Comparison of ENCODE assay signal across 1 cellular context in genomic region chr15:92071030-92071644, GRCh38.
TF ChIP-seq lines count a peak whose summit lies in the region.

No MANE protein-coding gene starts in this region.

TF ChIP-seq in K562, 482 proteins besides CTCF, POLR2A, EP300 and RAD21:
- TF ChIP-seq, protein P1, sequence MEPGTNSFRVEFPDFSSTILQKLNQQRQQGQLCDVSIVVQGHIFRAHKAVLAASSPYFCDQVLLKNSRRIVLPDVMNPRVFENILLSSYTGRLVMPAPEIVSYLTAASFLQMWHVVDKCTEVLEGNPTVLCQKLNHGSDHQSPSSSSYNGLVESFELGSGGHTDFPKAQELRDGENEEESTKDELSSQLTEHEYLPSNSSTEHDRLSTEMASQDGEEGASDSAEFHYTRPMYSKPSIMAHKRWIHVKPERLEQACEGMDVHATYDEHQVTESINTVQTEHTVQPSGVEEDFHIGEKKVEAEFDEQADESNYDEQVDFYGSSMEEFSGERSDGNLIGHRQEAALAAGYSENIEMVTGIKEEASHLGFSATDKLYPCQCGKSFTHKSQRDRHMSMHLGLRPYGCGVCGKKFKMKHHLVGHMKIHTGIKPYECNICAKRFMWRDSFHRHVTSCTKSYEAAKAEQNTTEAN (CRISPR knock-in tag; IDR thresholded peaks at IDR 0.05): no peak
- TF ChIP-seq HEY1 (CRISPR knock-in tag; IDR thresholded peaks at IDR 0.05; ENCODE audit: borderline replicate concordance): no peak
- TF ChIP-seq, protein P2, sequence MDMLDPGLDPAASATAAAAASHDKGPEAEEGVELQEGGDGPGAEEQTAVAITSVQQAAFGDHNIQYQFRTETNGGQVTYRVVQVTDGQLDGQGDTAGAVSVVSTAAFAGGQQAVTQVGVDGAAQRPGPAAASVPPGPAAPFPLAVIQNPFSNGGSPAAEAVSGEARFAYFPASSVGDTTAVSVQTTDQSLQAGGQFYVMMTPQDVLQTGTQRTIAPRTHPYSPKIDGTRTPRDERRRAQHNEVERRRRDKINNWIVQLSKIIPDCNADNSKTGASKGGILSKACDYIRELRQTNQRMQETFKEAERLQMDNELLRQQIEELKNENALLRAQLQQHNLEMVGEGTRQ (CRISPR knock-in tag; IDR thresholded peaks at IDR 0.05): peak; percentile 36; the same call in 1 of the 2 replicates
- no peak for TF ChIP-seq ZNF717 (CRISPR knock-in tag; IDR thresholded peaks at IDR 0.05)
- no peak for TF ChIP-seq JUN (IDR thresholded peaks at IDR 0.05; ENCODE audit: borderline replicate concordance, low read depth, low read length)
- no peak for TF ChIP-seq JUN (CRISPR knock-in tag; IDR thresholded peaks at IDR 0.05; ENCODE audit: borderline replicate concordance)
